23 cellular contexts compared by ENCODE assay signal in the genomic region with DNA sequence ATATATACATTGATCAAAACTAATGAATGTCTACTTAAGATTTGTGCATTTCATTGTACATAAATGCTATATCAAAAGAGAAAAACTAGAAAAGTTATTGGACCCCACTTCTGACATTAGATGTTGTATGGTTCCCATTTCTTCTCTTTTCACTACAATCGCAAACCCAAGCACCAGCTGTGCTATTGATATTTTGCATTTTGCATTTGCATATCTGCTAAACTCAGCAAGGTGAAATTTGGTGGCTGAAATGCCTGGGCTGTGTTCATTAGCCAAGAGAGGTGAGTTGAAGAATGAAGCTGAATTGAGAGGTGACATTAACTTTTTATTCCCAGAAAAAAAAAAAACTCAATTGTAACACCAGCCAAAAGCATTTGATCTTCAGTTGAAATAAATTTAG.
DNase-seq lines count a peak whose midpoint lies in the region; ATAC-seq and TF ChIP-seq lines count a peak whose summit lies in the region.
"Had no signal": no experiment of that assay in that cellular context is flagged by ENCODE, and none has a peak within 500 bp of the region (broad histone marks: within the 10 kb centered on the region; RNA-seq: fewer than 3 reads in every experiment).

No MANE protein-coding gene starts in this region.

- H3K27ac ChIP-seq in SK-N-MC, result peak overlapping the region; percentile 64; the same call in 1 of the 2 replicates
- H3K27ac ChIP-seq in ascending aorta, result no peak overlapping the region
- H3K27ac ChIP-seq: BLaER1 treated with 17β-estradiol and CSF1 and Interleukin-3, amounts not matched to agents 10 nM and 100 nM; ovary; SJSA1; spleen; testis had no signal

- DNase-seq in SK-N-MC (ENCODE audit: low read depth, low spot score), result no peak
- no peak for DNase-seq in ascending aorta (ENCODE audit: low spot score in 2 of 2)
- DNase-seq in NCI-H2029 treated with DMSO at 0.1 percent for 48 hours (lab: John Stamatoyannopoulos, UW), result no peak
- DNase-seq: activated CD4-positive, alpha-beta memory T cell treated with anti-CD3 and anti-CD28 coated beads, Interleukin-2, amount 10 ng/mL, durations not matched to agents 7 days and 5 days; activated effector memory CD4-positive, alpha-beta T cell treated with anti-CD3 and anti-CD28 coated beads, Interleukin-2, amount 50 U/mL, for 16 hours; activated T-cell treated with anti-CD3 and anti-CD28 coated beads for 4 hours; COR-L47; DMS79 treated with DMSO at 0.1 percent for 48 hours; NCI-H1417 treated with DMSO at 0.1 percent for 48 hours; NCI-H510A treated with DMSO at 0.1 percent for 48 hours; ovary; right cardiac atrium; spleen; stimulated activated CD4-positive, alpha-beta T cell treated with anti-CD3 and anti-CD28 coated beads, Interleukin-4, amount 100 ng/mL, for 1 hour; stimulated activated naive CD4-positive, alpha-beta T cell; testis had no signal

- no peak overlapping the region for H3K4me3 ChIP-seq in SK-N-MC
- H3K4me3 ChIP-seq in ascending aorta, result no peak overlapping the region
- H3K4me3 ChIP-seq: BLaER1 treated with 17β-estradiol and CSF1 and Interleukin-3, amounts not matched to agents 10 nM and 100 nM; ovary; SJSA1; spleen; testis had no signal

- intact Hi-C loops in ascending aorta (cut with DNase I), result loop anchor here (5.0 kb wide), 1 partner anchor 232 kb away; a partner anchor contains a TSS

- H3K9me3 ChIP-seq in SK-N-MC (ENCODE audit: low read depth, low read length) (no peaks in the 10 kb centered on the region), ascending aorta (peaks cover 0 to 8% of the 10 kb centered on the region in 2 donors)
- H3K9me3 ChIP-seq: BLaER1 treated with 17β-estradiol and CSF1 and Interleukin-3, amounts not matched to agents 10 nM and 100 nM; ovary; SJSA1; testis had no signal

- ATAC-seq in GM18907 (IDR thresholded peaks at IDR 0.05; ENCODE audit: unreplicated experiment) (peak; percentile 57), GM21526 (IDR thresholded peaks at IDR 0.05; ENCODE audit: low FRiP score, unreplicated experiment) (peak; percentile 61), HG03066 (IDR thresholded peaks at IDR 0.05; ENCODE audit: low read depth, unreplicated experiment) (peak; percentile 64), HG02642 (IDR thresholded peaks at IDR 0.05; ENCODE audit: poor library complexity, unreplicated experiment) (no peak)
- ATAC-seq: activated CD4-positive, CD25-positive, alpha-beta regulatory T cell treated with anti-CD3 and anti-CD28 coated beads, Interleukin-2, amount 50 U/mL, for 24 hours; right cardiac atrium had no signal

- no peaks in the 10 kb centered on the region for H3K27me3 ChIP-seq in ascending aorta
- H3K27me3 ChIP-seq: BLaER1 treated with 17β-estradiol and CSF1 and Interleukin-3, amounts not matched to agents 10 nM and 100 nM; ovary; SJSA1; spleen; testis had no signal

- TF ChIP-seq CTCF in ascending aorta (IDR thresholded peaks at IDR 0.05), result no peak

- H3K36me3 ChIP-seq in SK-N-MC (ENCODE audit: insufficient read depth, low read length) (no peaks in the 10 kb centered on the region), ascending aorta (no peaks in the 10 kb centered on the region)
- H3K36me3 ChIP-seq: BLaER1 treated with 17β-estradiol and CSF1 and Interleukin-3, amounts not matched to agents 10 nM and 100 nM; ovary; SJSA1; spleen had no signal

- no peak overlapping the region for H3K9ac ChIP-seq in SK-N-MC (ENCODE audit: insufficient read length)
- H3K9ac ChIP-seq: BLaER1 treated with 17β-estradiol and CSF1 and Interleukin-3, amounts not matched to agents 10 nM and 100 nM had no signal

- no peaks in the 10 kb centered on the region for H3K4me1 ChIP-seq in ascending aorta
- H3K4me1 ChIP-seq: BLaER1 treated with 17β-estradiol and CSF1 and Interleukin-3, amounts not matched to agents 10 nM and 100 nM; spleen; testis had no signal
